ENCODE assay signal across 1 cellular context in the genomic region with DNA sequence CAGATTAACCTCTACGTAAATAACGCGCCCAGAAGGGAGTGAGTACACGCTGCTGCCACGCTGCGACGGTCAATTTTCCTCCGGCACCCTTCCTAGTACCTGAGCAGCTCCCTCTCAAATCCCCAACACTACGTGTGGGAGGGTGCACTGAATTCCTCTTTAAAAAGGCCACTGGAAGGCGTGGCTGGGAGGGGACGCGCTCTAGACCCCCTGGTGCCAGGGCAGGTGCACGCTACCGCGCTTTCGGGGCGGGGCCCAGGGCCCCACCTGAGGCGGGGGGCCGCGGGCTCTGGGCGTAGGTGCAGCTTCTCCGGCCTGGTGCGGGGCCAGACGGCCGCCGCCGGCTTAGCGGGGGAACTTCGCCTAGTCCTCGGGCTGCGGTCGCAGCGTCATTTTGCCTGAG.
TF ChIP-seq lines count a peak whose summit lies in the region.

No MANE protein-coding gene starts in this region.

TF ChIP-seq in HEK293, 187 proteins besides CTCF, POLR2A, EP300 and RAD21 (continued from another document):
- TF ChIP-seq, protein P1, sequence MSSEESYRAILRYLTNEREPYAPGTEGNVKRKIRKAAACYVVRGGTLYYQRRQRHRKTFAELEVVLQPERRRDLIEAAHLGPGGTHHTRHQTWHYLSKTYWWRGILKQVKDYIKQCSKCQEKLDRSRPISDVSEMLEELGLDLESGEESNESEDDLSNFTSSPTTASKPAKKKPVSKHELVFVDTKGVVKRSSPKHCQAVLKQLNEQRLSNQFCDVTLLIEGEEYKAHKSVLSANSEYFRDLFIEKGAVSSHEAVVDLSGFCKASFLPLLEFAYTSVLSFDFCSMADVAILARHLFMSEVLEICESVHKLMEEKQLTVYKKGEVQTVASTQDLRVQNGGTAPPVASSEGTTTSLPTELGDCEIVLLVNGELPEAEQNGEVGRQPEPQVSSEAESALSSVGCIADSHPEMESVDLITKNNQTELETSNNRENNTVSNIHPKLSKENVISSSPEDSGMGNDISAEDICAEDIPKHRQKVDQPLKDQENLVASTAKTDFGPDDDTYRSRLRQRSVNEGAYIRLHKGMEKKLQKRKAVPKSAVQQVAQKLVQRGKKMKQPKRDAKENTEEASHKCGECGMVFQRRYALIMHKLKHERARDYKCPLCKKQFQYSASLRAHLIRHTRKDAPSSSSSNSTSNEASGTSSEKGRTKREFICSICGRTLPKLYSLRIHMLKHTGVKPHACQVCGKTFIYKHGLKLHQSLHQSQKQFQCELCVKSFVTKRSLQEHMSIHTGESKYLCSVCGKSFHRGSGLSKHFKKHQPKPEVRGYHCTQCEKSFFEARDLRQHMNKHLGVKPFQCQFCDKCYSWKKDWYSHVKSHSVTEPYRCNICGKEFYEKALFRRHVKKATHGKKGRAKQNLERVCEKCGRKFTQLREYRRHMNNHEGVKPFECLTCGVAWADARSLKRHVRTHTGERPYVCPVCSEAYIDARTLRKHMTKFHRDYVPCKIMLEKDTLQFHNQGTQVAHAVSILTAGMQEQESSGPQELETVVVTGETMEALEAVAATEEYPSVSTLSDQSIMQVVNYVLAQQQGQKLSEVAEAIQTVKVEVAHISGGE (tag by site-specific recombination; conservative IDR thresholded peaks at IDR 0.05; ENCODE audit: low read depth), result no peak
- TF ChIP-seq ZNF366 (tag by site-specific recombination; conservative IDR thresholded peaks at IDR 0.05), result no peak
- TF ChIP-seq SCRT2 (tag by site-specific recombination; IDR thresholded peaks at IDR 0.05), result no peak
- TF ChIP-seq SP2 (tag by site-specific recombination; IDR thresholded peaks at IDR 0.05), result no peak; the same call in 1 of the 2 replicates
